35 cellular contexts compared by ENCODE assay signal in genomic region chr12:44763021-44763420, GRCh38.
"Had no signal": no experiment of that assay in that cellular context is flagged by ENCODE, and none has a peak within 500 bp of the region (broad histone marks: within the 10 kb centered on the region; RNA-seq: fewer than 3 reads in every experiment).

No MANE protein-coding gene starts in this region.

- ATAC-seq: activated CD8-positive, alpha-beta T cell treated with anti-CD3 and anti-CD28 coated beads for 36 hours; activated naive CD4-positive, alpha-beta T cell treated with anti-CD3 and anti-CD28 coated beads, Interleukin-2, amount 50 U/mL, for 72 hours; activated T-cell treated with anti-CD3 and anti-CD28 coated beads, Interleukin-2, amount 50 U/mL, for 4 hours; activated T-cell treated with anti-CD3 and anti-CD28 coated beads, Interleukin-2, amount 50 U/mL, for 72 hours; activated T-helper 17 cell treated with anti-CD3 and anti-CD28 coated beads, Interleukin-2, amount 50 U/mL, for 72 hours; body of pancreas had no signal

- DNase-seq: activated B cell treated with CpG ODN at 0.5 μM for 24 hours; activated CD4-positive, alpha-beta memory T cell treated with anti-CD3 and anti-CD28 coated beads for 36 hours; activated CD4-positive, alpha-beta T cell treated with anti-CD3 and anti-CD28 coated beads for 4 hours; activated CD4-positive, alpha-beta T cell treated with anti-CD3 and anti-CD28 coated beads, Interleukin-2, amount 10 ng/mL, durations not matched to agents 24 days and 14 days; activated CD4-positive, alpha-beta T cell treated with anti-CD3 and anti-CD28 coated beads, Interleukin-2, amount 50 U/mL, for 1 hour; activated CD4-positive, alpha-beta T cell treated with anti-CD3 and anti-CD28 coated beads, Interleukin-2, amount 50 U/mL, for 4 hours; activated CD4-positive, CD25-positive, alpha-beta regulatory T cell treated with anti-CD3 and anti-CD28 coated beads, Interleukin-2, amount 50 U/mL, for 72 hours; activated CD8-positive, alpha-beta memory T cell treated with anti-CD3 and anti-CD28 coated beads, Interleukin-2, amount 50 U/mL, for 4 hours; activated CD8-positive, alpha-beta T cell treated with anti-CD3 and anti-CD28 coated beads for 36 hours; activated effector memory CD4-positive, alpha-beta T cell treated with anti-CD3 and anti-CD28 coated beads, Interleukin-2, amount 50 U/mL, for 16 hours; activated gamma-delta T cell treated with Interleukin-2 at 50 U/mL for 16 hours; activated naive CD4-positive, alpha-beta T cell; activated naive CD4-positive, alpha-beta T cell treated with anti-CD3 and anti-CD28 coated beads for 36 hours; activated naive CD4-positive, alpha-beta T cell treated with anti-CD3 and anti-CD28 coated beads, Interleukin-2, amount 50 U/mL, for 16 hours; activated naive CD8-positive, alpha-beta T cell treated with anti-CD3 and anti-CD28 coated beads, Interleukin-2, amount 10 ng/mL, durations not matched to agents 7 days and 5 days; activated T-cell treated with anti-CD3 and anti-CD28 coated beads for 4 hours; activated T-cell treated with anti-CD3 and anti-CD28 coated beads, Interleukin-2, amount 50 U/mL, for 1 hour; activated T-cell treated with anti-CD3 and anti-CD28 coated beads, Interleukin-2, amount 50 U/mL, for 4 hours; activated T-cell treated with anti-CD3 and anti-CD28 coated beads, Interleukin-2, amount 50 U/mL, for 72 hours; adrenal gland; amniotic stem cell; aorta; body of pancreas; brain microvascular endothelial cell; central memory CD4-positive, alpha-beta T cell; T-helper 1 cell; T-helper 2 cell; T-helper 9 cell had no signal

- H3K27ac Mint-ChIP-seq: activated B cell treated with CpG ODN at 0.5 μM for 24 hours; activated CD4-positive, alpha-beta memory T cell treated with anti-CD3 and anti-CD28 coated beads for 36 hours; activated CD4-positive, alpha-beta T cell treated with anti-CD3 and anti-CD28 coated beads, Interleukin-2, amount 10 ng/mL, durations not matched to agents 24 days and 14 days; activated CD8-positive, alpha-beta T cell treated with anti-CD3 and anti-CD28 coated beads for 36 hours; activated naive CD4-positive, alpha-beta T cell treated with anti-CD3 and anti-CD28 coated beads for 36 hours; activated naive CD4-positive, alpha-beta T cell treated with anti-CD3 and anti-CD28 coated beads, Interleukin-2, amount 50 U/mL, for 72 hours; activated naive CD8-positive, alpha-beta T cell treated with anti-CD3 and anti-CD28 coated beads, Interleukin-2, amount 10 ng/mL, durations not matched to agents 7 days and 5 days; activated T-cell treated with anti-CD3 and anti-CD28 coated beads, Interleukin-2, amount 50 U/mL, for 72 hours; activated T-helper 1 cell treated with anti-CD3 and anti-CD28 coated beads, Interleukin-12 subunit alpha, Interleukin-12 subunit beta, Interleukin-2, Interleukin-4 antibody, amounts not matched to agents 30 ng/mL and 10 ng/mL and 1 ng/mL, durations not matched to agents 14 hours and 24 hours and 36 hours; activated T-helper 17 cell treated with anti-CD3 and anti-CD28 coated beads, Interleukin-2, amount 50 U/mL, for 72 hours; T-helper 1 cell treated with Interleukin-12 subunit alpha and Interleukin-12 subunit beta and Interleukin-4 antibody, amounts not matched to agents 30 μg/mL and 1 μg/mL, for 36 hours; T-helper 2 cell treated with Interferon-gamma antibody and Interleukin-4, amounts not matched to agents 5 μg/mL and 100 μg/mL, for 36 hours had no signal

- H3K9me3 Mint-ChIP-seq: activated B cell treated with CpG ODN at 0.5 μM for 24 hours; activated CD4-positive, alpha-beta memory T cell treated with anti-CD3 and anti-CD28 coated beads for 36 hours; activated CD4-positive, alpha-beta T cell treated with anti-CD3 and anti-CD28 coated beads, Interleukin-2, amount 10 ng/mL, durations not matched to agents 24 days and 14 days; activated naive CD4-positive, alpha-beta T cell treated with anti-CD3 and anti-CD28 coated beads for 36 hours; activated T-cell treated with anti-CD3 and anti-CD28 coated beads, Interleukin-2, amount 50 U/mL, for 4 hours; activated T-cell treated with anti-CD3 and anti-CD28 coated beads, Interleukin-2, amount 50 U/mL, for 72 hours; activated T-helper 1 cell treated with anti-CD3 and anti-CD28 coated beads, Interleukin-12 subunit alpha, Interleukin-12 subunit beta, Interleukin-2, Interleukin-4 antibody, amounts not matched to agents 30 ng/mL and 10 ng/mL and 1 ng/mL, durations not matched to agents 14 hours and 24 hours and 36 hours; activated T-helper 17 cell treated with anti-CD3 and anti-CD28 coated beads, Interleukin-2, amount 50 U/mL, for 72 hours; T-helper 1 cell treated with Interleukin-12 subunit alpha and Interleukin-12 subunit beta and Interleukin-4 antibody, amounts not matched to agents 30 μg/mL and 1 μg/mL, for 36 hours; T-helper 2 cell treated with Interferon-gamma antibody and Interleukin-4, amounts not matched to agents 5 μg/mL and 100 μg/mL, for 36 hours had no signal

- H3K9me3 ChIP-seq: adrenal gland, body of pancreas, breast epithelium had no signal

- H3K27me3 ChIP-seq: adrenal gland, body of pancreas, brain microvascular endothelial cell, breast epithelium had no signal

- H3K4me3 Mint-ChIP-seq: activated B cell treated with CpG ODN at 0.5 μM for 24 hours; activated CD4-positive, alpha-beta memory T cell treated with anti-CD3 and anti-CD28 coated beads for 36 hours; activated CD4-positive, alpha-beta T cell treated with anti-CD3 and anti-CD28 coated beads, Interleukin-2, amount 10 ng/mL, durations not matched to agents 24 days and 14 days; activated CD8-positive, alpha-beta T cell treated with anti-CD3 and anti-CD28 coated beads for 36 hours; activated naive CD4-positive, alpha-beta T cell treated with anti-CD3 and anti-CD28 coated beads for 36 hours; activated naive CD8-positive, alpha-beta T cell treated with anti-CD3 and anti-CD28 coated beads, Interleukin-2, amount 10 ng/mL, durations not matched to agents 7 days and 5 days; activated T-cell treated with anti-CD3 and anti-CD28 coated beads, Interleukin-2, amount 50 U/mL, for 4 hours; activated T-cell treated with anti-CD3 and anti-CD28 coated beads, Interleukin-2, amount 50 U/mL, for 72 hours; activated T-helper 1 cell treated with anti-CD3 and anti-CD28 coated beads, Interleukin-12 subunit alpha, Interleukin-12 subunit beta, Interleukin-2, Interleukin-4 antibody, amounts not matched to agents 30 ng/mL and 10 ng/mL and 1 ng/mL, durations not matched to agents 14 hours and 24 hours and 36 hours; activated T-helper 17 cell treated with anti-CD3 and anti-CD28 coated beads, Interleukin-2, amount 50 U/mL, for 72 hours; T-helper 1 cell treated with Interleukin-12 subunit alpha and Interleukin-12 subunit beta and Interleukin-4 antibody, amounts not matched to agents 30 μg/mL and 1 μg/mL, for 36 hours; T-helper 2 cell treated with Interferon-gamma antibody and Interleukin-4, amounts not matched to agents 5 μg/mL and 100 μg/mL, for 36 hours had no signal

- H3K4me3 ChIP-seq: adrenal gland, body of pancreas, breast epithelium had no signal

- H3K27me3 Mint-ChIP-seq: activated B cell treated with CpG ODN at 0.5 μM for 24 hours; activated CD4-positive, alpha-beta memory T cell treated with anti-CD3 and anti-CD28 coated beads for 36 hours; activated CD4-positive, alpha-beta T cell treated with anti-CD3 and anti-CD28 coated beads, Interleukin-2, amount 10 ng/mL, durations not matched to agents 24 days and 14 days; activated CD8-positive, alpha-beta T cell treated with anti-CD3 and anti-CD28 coated beads for 36 hours; activated naive CD8-positive, alpha-beta T cell treated with anti-CD3 and anti-CD28 coated beads, Interleukin-2, amount 10 ng/mL, durations not matched to agents 7 days and 5 days; activated T-helper 17 cell treated with anti-CD3 and anti-CD28 coated beads, Interleukin-2, amount 50 U/mL, for 72 hours had no signal

- H3K4me1 Mint-ChIP-seq: activated B cell treated with CpG ODN at 0.5 μM for 24 hours; activated CD4-positive, alpha-beta T cell treated with anti-CD3 and anti-CD28 coated beads, Interleukin-2, amount 10 ng/mL, durations not matched to agents 24 days and 14 days; activated T-helper 17 cell treated with anti-CD3 and anti-CD28 coated beads, Interleukin-2, amount 50 U/mL, for 72 hours had no signal

- H3K27ac ChIP-seq: adrenal gland, body of pancreas, brain microvascular endothelial cell, breast epithelium, VCaP had no signal

- H3K4me1 ChIP-seq: adrenal gland, body of pancreas, breast epithelium had no signal

- H3K36me3 ChIP-seq: adrenal gland, brain microvascular endothelial cell, breast epithelium had no signal
